In genomic region chr20:63529861-63530787, GRCh38 we compare ENCODE assay signal across 29 cellular contexts. TPM values are rescaled to one million over a fixed set of nuclear protein-coding genes. Genes with fewer than 3 reads are reported as not detected.
DNase-seq lines count a peak whose midpoint lies in the region; ATAC-seq, FAIRE-seq and TF ChIP-seq lines count a peak whose summit lies in the region.
"Had no signal": no experiment of that assay in that cellular context is flagged by ENCODE, and none has a peak within 500 bp of the region (broad histone marks: within the 10 kb centered on the region; RNA-seq: fewer than 3 reads in every experiment).

No MANE protein-coding gene starts in this region.

- intact Hi-C loops in mucosa of descending colon (cut with DNase I, micrococcal nuclease) = no loop called here
- intact Hi-C loops in CD4-positive, alpha-beta T cell (cut with DNase I, micrococcal nuclease) = no loop called here

- H3K9me3 Mint-ChIP-seq in CD4-positive, alpha-beta T cell = no peaks in the 10 kb centered on the region
- H3K9me3 Mint-ChIP-seq: CD8-positive, alpha-beta T cell; endodermal cell; mesothelial cell of epicardium; nephron progenitor cell; T-helper 2 cell treated with Interferon-gamma antibody and Interleukin-4, amounts not matched to agents 5 μg/mL and 100 μg/mL, for 36 hours had no signal

- H3K4me3 ChIP-seq in A549 (no peak overlapping the region), duodenal mucosa (ENCODE audit: low read depth in 1 of 2, low read length in 2 of 2) (no peak overlapping the region), mucosa of descending colon (no peak overlapping the region)
- H3K4me3 ChIP-seq: adrenal gland, esophagus squamous epithelium, gastroesophageal sphincter, SK-N-MC, uterus had no signal

- TF ChIP-seq CTCF in A549 (IDR thresholded peaks at IDR 0.05) (no peak), mucosa of descending colon (IDR thresholded peaks at IDR 0.05) (no peak)
- no peak for TF ChIP-seq CTCF in CD4-positive, alpha-beta T cell (IDR thresholded peaks at IDR 0.05)

- no peak overlapping the region for H3K4me3 Mint-ChIP-seq in CD4-positive, alpha-beta T cell
- H3K4me3 Mint-ChIP-seq: CD8-positive, alpha-beta T cell; endodermal cell; mesothelial cell of epicardium; nephron progenitor cell; T-helper 2 cell treated with Interferon-gamma antibody and Interleukin-4, amounts not matched to agents 5 μg/mL and 100 μg/mL, for 36 hours had no signal

- no peak for TF ChIP-seq RAD21 in A549 (conservative IDR thresholded peaks at IDR 0.05 in 1 of 2, IDR thresholded peaks at IDR 0.05 in 1 of 2)

- POLR2A ChIA-PET in A549 (lab: Yijun Ruan, JAX) = interaction anchor here (1.1 to 2.9 kb wide), 3 partner anchors 8 to 34 kb away, joined by 3 to 15 read pairs (median 8); partner anchors contain the start of genes PPDPF and PTK6
- POLR2A ChIA-PET in CD4-positive, alpha-beta T cell (lab: Charles Lee) = interaction anchor here (1.4 to 2.2 kb wide), 2 partner anchors 7 to 9 kb away, joined by 6 to 10 read pairs; partner anchors contain the start of genes PPDPF and PTK6

- no peak overlapping the region for H3K27ac Mint-ChIP-seq in CD4-positive, alpha-beta T cell
- H3K27ac Mint-ChIP-seq: CD8-positive, alpha-beta T cell; endodermal cell; mesothelial cell of epicardium; nephron progenitor cell; T-helper 2 cell treated with Interferon-gamma antibody and Interleukin-4, amounts not matched to agents 5 μg/mL and 100 μg/mL, for 36 hours had no signal

- H3K4me1 ChIP-seq in A549 (no peaks in the 10 kb centered on the region), duodenal mucosa (ENCODE audit: control insufficient read depth in 1 of 2, insufficient read depth in 2 of 2, low read length in 2 of 2) (peaks cover 23 to 24% of the 10 kb centered on the region in 2 donors), mucosa of descending colon (ENCODE audit: low read depth) (peaks cover 21% of the 10 kb centered on the region)
- H3K4me1 ChIP-seq: adrenal gland, uterus had no signal

- no peaks in the 10 kb centered on the region for H3K9me3 ChIP-seq in A549
- H3K9me3 ChIP-seq in duodenal mucosa (ENCODE audit: control insufficient read depth in 1 of 2, low read length in 2 of 2) = no peaks in the 10 kb centered on the region
- no peaks in the 10 kb centered on the region for H3K9me3 ChIP-seq in mucosa of descending colon
- H3K9me3 ChIP-seq in CD4-positive, alpha-beta T cell (ENCODE audit: control insufficient read depth, low read length) = no peaks in the 10 kb centered on the region
- H3K9me3 ChIP-seq: adrenal gland, esophagus squamous epithelium, gastroesophageal sphincter, uterus had no signal

- H3K27me3 Mint-ChIP-seq in CD4-positive, alpha-beta T cell = no peaks in the 10 kb centered on the region

- no peak overlapping the region for H3K4me2 ChIP-seq in A549

- peaks cover 0 to 31% of the 10 kb centered on the region in 2 donors for H3K27me3 ChIP-seq in duodenal mucosa (ENCODE audit: control insufficient read depth in 1 of 2, insufficient read depth in 2 of 2, low read length in 2 of 2)
- no peaks in the 10 kb centered on the region for H3K27me3 ChIP-seq in CD4-positive, alpha-beta T cell (ENCODE audit: control insufficient read depth, insufficient read depth, low read length)
- H3K27me3 ChIP-seq: brain microvascular endothelial cell had no signal

- no peak overlapping the region for H3K9ac ChIP-seq in duodenal mucosa (ENCODE audit: low read depth in 1 of 2, low read length in 2 of 2)

- no peak for TF ChIP-seq EP300 in A549 (IDR thresholded peaks at IDR 0.05)

- FAIRE-seq in A549 (lab: Jason Lieb, UNC) = no peak
- FAIRE-seq: RCC 7860 had no signal

- DNase-seq in A549 (ENCODE audit: low read depth in 1 of 2, low spot score in 1 of 2) = no peak
- DNase-seq in D341Med (ENCODE audit: low spot score) = peak; percentile 34
- DNase-seq in mucosa of descending colon = peak; percentile 6 to 62 (median 50)
- no peak for DNase-seq in activated CD8-positive, alpha-beta memory T cell treated with anti-CD3 and anti-CD28 coated beads, Interleukin-2, amount 50 U/mL, for 4 hours
- no peak for DNase-seq in CD4-positive, alpha-beta T cell
- DNase-seq: activated CD4-positive, alpha-beta T cell treated with anti-CD3 and anti-CD28 coated beads, Interleukin-2, amount 50 U/mL, for 4 hours; activated effector memory CD4-positive, alpha-beta T cell treated with Interleukin-2 at 50 U/mL for 16 hours; adrenal gland; brain microvascular endothelial cell; esophagus squamous epithelium; GDM1; NCI-H1105; NCI-H2081; NCI-H510A; nephron progenitor cell; stimulated activated CD4-positive, alpha-beta T cell treated with anti-CD3 and anti-CD28 coated beads, Interleukin-1b, Interleukin-23, amount 100 ng/mL, for 48 hours; uterus had no signal

- 80% methylated on average over 20 of the region's 39 CpGs for WGBS in A549 (ENCODE audit: missing lambda C conversion rate)

- TF ChIP-seq POLR2A in A549 (IDR thresholded peaks at IDR 0.05; ENCODE audit: low read length) = no peak

- peaks cover 0 to 4% of the 10 kb centered on the region in 2 donors for H3K36me3 ChIP-seq in duodenal mucosa (ENCODE audit: control insufficient read depth in 1 of 2, insufficient read depth in 2 of 2, low read length in 2 of 2)
- H3K36me3 ChIP-seq in mucosa of descending colon (ENCODE audit: low read depth) = no peaks in the 10 kb centered on the region
- H3K36me3 ChIP-seq: adrenal gland, brain microvascular endothelial cell, gastroesophageal sphincter, uterus had no signal

- ATAC-seq in A549 (peak; percentile 10; a peak in 4 of 6 replicates), mucosa of descending colon (no peak), HG03097 (IDR thresholded peaks at IDR 0.05; ENCODE audit: low FRiP score, unreplicated experiment) (no peak), GM21723 (IDR thresholded peaks at IDR 0.05; ENCODE audit: unreplicated experiment) (no peak)
- ATAC-seq in CD4-positive, alpha-beta T cell (ENCODE audit: poor library complexity) = no peak
- ATAC-seq: CD8-positive, alpha-beta T cell; gastroesophageal sphincter had no signal

- H3K27ac ChIP-seq in A549 = no peak overlapping the region
- peak overlapping the region; percentile 42 for H3K27ac ChIP-seq in duodenal mucosa (ENCODE audit: low read depth, low read length)
- H3K27ac ChIP-seq in CD4-positive, alpha-beta T cell (ENCODE audit: low read depth, low read length) = no peak overlapping the region
- H3K27ac ChIP-seq: adrenal gland, brain microvascular endothelial cell, gastroesophageal sphincter, SK-N-MC, uterus, VCaP had no signal

- H3K4me1 Mint-ChIP-seq in CD4-positive, alpha-beta T cell (ENCODE audit: low read depth) = peaks cover 7% of the 10 kb centered on the region
- H3K4me1 Mint-ChIP-seq: endodermal cell, mesothelial cell of epicardium had no signal

- CTCF ChIA-PET in A549 (lab: Yijun Ruan, JAX) = interaction anchor here (1.8 to 4.1 kb wide), 5 partner anchors 8 to 444 kb away, joined by 7 to 18 read pairs (median 9); partner anchors contain the start of genes PPDPF and PTK6
- CTCF ChIA-PET in CD4-positive, alpha-beta T cell (lab: Charles Lee) = no interaction called here

- peaks cover under 1% of the 10 kb centered on the region for H3K36me3 Mint-ChIP-seq in CD4-positive, alpha-beta T cell (ENCODE audit: low read depth)
- H3K36me3 Mint-ChIP-seq: CD8-positive, alpha-beta T cell; mesothelial cell of epicardium had no signal

TF ChIP-seq in A549, 52 proteins besides CTCF, POLR2A, EP300 and RAD21 (continues in another document):
- TF ChIP-seq ZC3H11A (IDR thresholded peaks at IDR 0.05) (no peak), NR3C1 (IDR thresholded peaks at IDR 0.05) (no peak), ZNF302 (CRISPR knock-in tag; IDR thresholded peaks at IDR 0.05) (no peak), POLR2AphosphoS2 (conservative IDR thresholded peaks at IDR 0.05; ENCODE audit: low read length) (no peak; the same call in 1 of the 2 replicates)

RNA-seq across cellular contexts. Expression of gene PTK6, which starts 7.1 kb away (rescaled TPM):
- 1.1 and 1.2 TPM in 2 replicates for polyA plus RNA-seq in A549 (2011; rRNA removed)
- polyA plus RNA-seq in A549 (2012; cell fraction: cytosol; rRNA removed) = 1.3 and 1.8 TPM in 2 replicates
- 4.3 and 4.6 TPM in 2 replicates for polyA plus RNA-seq in A549 (2012; cell fraction: nucleus; rRNA removed)
- 1.6 to 2.2 TPM (median 2.0 TPM) in 3 replicates for polyA plus RNA-seq in A549 (2017; fragmentation: RNase III; extraction: RNeasy Plus Mini Kit Qiagen cat#74134 plus additional on column Dnase treatment)
- 0.54 and 0.91 TPM in 2 replicates for polyA minus RNA-seq in A549 (2011; rRNA and poly(A)+ RNA removed)
- 10 to 100 TPM; 39.5 to 91.7 (median 87.1) TPM for total RNA-seq in mucosa of descending colon
- total RNA-seq in CD4-positive, alpha-beta T cell = under 1 TPM; 0.19 to 0.22 TPM
- total RNA-seq: skeletal muscle tissue had no signal

RNA-seq across cellular contexts. Expression of gene PPDPF, which starts 9.6 kb away (rescaled TPM):
- 4.6 and 7.7 TPM in 2 replicates for polyA plus RNA-seq in A549 (2011; rRNA removed)
- 115 and 196 TPM in 2 replicates for polyA plus RNA-seq in A549 (2012; cell fraction: cytosol; rRNA removed)
- 41.3 and 97.2 TPM in 2 replicates for polyA plus RNA-seq in A549 (2012; cell fraction: nucleus; rRNA removed)
- polyA plus RNA-seq in A549 (2017; fragmentation: RNase III; extraction: RNeasy Plus Mini Kit Qiagen cat#74134 plus additional on column Dnase treatment) = 217 to 227 TPM (median 224 TPM) in 3 replicates
- 5.5 and 18.1 TPM in 2 replicates for polyA minus RNA-seq in A549 (2011; rRNA and poly(A)+ RNA removed)
- 100 to 1,000 TPM; 263 to 672 (median 537) TPM for total RNA-seq in mucosa of descending colon
- 100 to 1,000 TPM; 249 to 251 TPM for total RNA-seq in CD4-positive, alpha-beta T cell

RNA-seq across cellular contexts. Expression of gene SRMS, which starts 17.4 kb away (rescaled TPM):
- polyA plus RNA-seq in A549 (2011; rRNA removed) = not detected in 2 replicates
- polyA plus RNA-seq in A549 (2012; cell fraction: cytosol; rRNA removed) = not detected in 2 replicates
- 0.02 TPM in 1 of 2 replicates, not detected in the other for polyA plus RNA-seq in A549 (2012; cell fraction: nucleus; rRNA removed)
- not detected in 3 replicates for polyA plus RNA-seq in A549 (2017; fragmentation: RNase III; extraction: RNeasy Plus Mini Kit Qiagen cat#74134 plus additional on column Dnase treatment)
- not detected in 2 replicates for polyA minus RNA-seq in A549 (2011; rRNA and poly(A)+ RNA removed)
- total RNA-seq in mucosa of descending colon = under 1 TPM; 0.25 to 0.52 (median 0.27) TPM
- total RNA-seq in CD4-positive, alpha-beta T cell = not detected
- total RNA-seq: adrenal gland; CD8-positive, alpha-beta T cell; endodermal cell; esophagus squamous epithelium; gastroesophageal sphincter; mesothelial cell of epicardium; skeletal muscle tissue; uterus had no signal
- polyA plus RNA-seq: adrenal gland had no signal

RNA-seq across cellular contexts. Expression of gene FNDC11, which starts 23.8 kb away (rescaled TPM):
- polyA plus RNA-seq in A549 (2011; rRNA removed) (0.09 and 0.18 TPM in 2 replicates), A549 (2017; fragmentation: RNase III; extraction: RNeasy Plus Mini Kit Qiagen cat#74134 plus additional on column Dnase treatment) (0.10 to 0.16 TPM (median 0.14 TPM) in 3 replicates)
- polyA plus RNA-seq in A549 (2012; cell fraction: cytosol; rRNA removed) = 0.24 and 0.26 TPM in 2 replicates
- 0.45 and 0.46 TPM in 2 replicates for polyA plus RNA-seq in A549 (2012; cell fraction: nucleus; rRNA removed)
- 0.34 TPM in 1 of 2 replicates, not detected in the other for polyA minus RNA-seq in A549 (2011; rRNA and poly(A)+ RNA removed)
- total RNA-seq in mucosa of descending colon = under 1 TPM in 2 of 3 donors, not detected in 1; 0.19 to 0.25 TPM
- total RNA-seq in CD4-positive, alpha-beta T cell = 1 to 10 TPM; 1.7 to 1.8 TPM

RNA-seq across cellular contexts. Expression of gene EEF1A2, which starts 31.2 kb away (rescaled TPM):
- polyA plus RNA-seq in A549 (2011; rRNA removed) (16.3 and 17.4 TPM in 2 replicates), A549 (2017; fragmentation: RNase III; extraction: RNeasy Plus Mini Kit Qiagen cat#74134 plus additional on column Dnase treatment) (128 to 141 TPM (median 129 TPM) in 3 replicates)
- 34.8 and 42.6 TPM in 2 replicates for polyA plus RNA-seq in A549 (2012; cell fraction: cytosol; rRNA removed)
- 54.0 and 82.0 TPM in 2 replicates for polyA plus RNA-seq in A549 (2012; cell fraction: nucleus; rRNA removed)
- polyA minus RNA-seq in A549 (2011; rRNA and poly(A)+ RNA removed) = 17.8 and 30.8 TPM in 2 replicates
- total RNA-seq in mucosa of descending colon = 10 to 100 TPM in 1 of 3 donors, 1 to 10 TPM in 2; 1.3 to 15.0 (median 2.7) TPM
- 1 to 10 TPM in 1 of 2 experiments, under 1 TPM in 1; 0.92 to 1.1 TPM for total RNA-seq in CD4-positive, alpha-beta T cell

Comparison
In these comparisons a context has a peak if more than half of its experiments do, and no peak if none do; other contexts are left out.
1. ATAC-seq: peak in A549 (2 of 2); none in mucosa of descending colon (single experiment), HG03097 (single experiment), GM21723 (single experiment) and CD4-positive, alpha-beta T cell (single experiment).
2. DNase-seq: peak in D341Med (single experiment) and mucosa of descending colon (3 of 3); none in A549 (0 of 2), activated CD8-positive, alpha-beta memory T cell treated with anti-CD3 and anti-CD28 coated beads, Interleukin-2, amount 50 U/mL, for 4 hours (single experiment) and CD4-positive, alpha-beta T cell (0 of 10).
3. RNA of gene PTK6, which starts 7.1 kb away (total RNA-seq): 39.5 to 91.7 TPM in mucosa of descending colon; 0.19 to 0.22 TPM in CD4-positive, alpha-beta T cell; every median in the first group is over 10 times any median in the second.